ENCODE assay signal across 9 cellular contexts in genomic region chr15:100596792-100597191, GRCh38. TPM values are rescaled to one million over a fixed set of nuclear protein-coding genes. Genes with fewer than 3 reads are reported as not detected.
DNase-seq lines count a peak whose midpoint lies in the region; ATAC-seq and TF ChIP-seq lines count a peak whose summit lies in the region.
"Had no signal": no experiment of that assay in that cellular context is flagged by ENCODE, and none has a peak within 500 bp of the region (broad histone marks: within the 10 kb centered on the region; RNA-seq: fewer than 3 reads in every experiment).

No MANE protein-coding gene starts in this region.

- H3K9me3 ChIP-seq in BE2C (no peaks in the 10 kb centered on the region), aorta (ENCODE audit: control insufficient read depth, low read length) (no peaks in the 10 kb centered on the region)
- H3K9me3 ChIP-seq: right lobe of liver had no signal

- intact Hi-C loops in aorta (cut with DNase I): no loop called here

- WGBS in aorta, 2 donors: 83 to 86% methylated on average over 7 of the region's 7 CpGs

- H3K4me1 ChIP-seq in BE2C (peaks cover 8% of the 10 kb centered on the region; the same call in 1 of the 2 replicates), aorta (ENCODE audit: control insufficient read depth in 1 of 2, insufficient read depth in 2 of 2, low read length in 2 of 2) (no peaks in the 10 kb centered on the region)

- in situ Hi-C loops in KBM-7 (cut with MboI; ENCODE audit: low pct_unique_long_range_greater_than_20kb, low sequenced_read_pairs): no loop called here

- ATAC-seq in GM21423 (IDR thresholded peaks at IDR 0.05; ENCODE audit: unreplicated experiment): peak; percentile 70
- ATAC-seq in aorta (ENCODE audit: low FRiP score): no peak

- H3K27ac ChIP-seq in aorta (ENCODE audit: low read depth in 1 of 2, low read length in 2 of 2): no peak overlapping the region
- H3K27ac ChIP-seq: right lobe of liver had no signal

- H3K36me3 ChIP-seq in BE2C (no peaks in the 10 kb centered on the region; the same call in 1 of the 2 replicates), aorta (ENCODE audit: control insufficient read depth in 1 of 2, insufficient read depth in 2 of 2, low read length in 1 of 2) (peaks cover 0 to 2% of the 10 kb centered on the region in 2 donors)
- H3K36me3 ChIP-seq: right lobe of liver had no signal

- DNase-seq in BE2C (no peak), KBM-7 (peak; percentile 95), mucosa of gallbladder (ENCODE audit: low spot score) (peak; percentile 12), aorta (peak; percentile 48 to 63), NCI-H2227 treated with DMSO at 0.1 percent for 48 hours (lab: John Stamatoyannopoulos, UW) (no peak), mesenteric fat pad (ENCODE audit: low spot score) (no peak)
- DNase-seq in activated T-cell treated with anti-CD3 and anti-CD28 coated beads, Interleukin-2, amount 50 U/mL, for 48 hours: peak; percentile 96 to 98
- DNase-seq: right lobe of liver had no signal

- H3K4me3 ChIP-seq in BE2C (ENCODE audit: low read depth, low read length): peak overlapping the region; percentile 21
- no peak overlapping the region for H3K4me3 ChIP-seq in aorta (ENCODE audit: low read length in 2 of 2)
- H3K4me3 ChIP-seq: right lobe of liver had no signal

- no peak for TF ChIP-seq CTCF in BE2C (IDR thresholded peaks at IDR 0.05; ENCODE audit: low read depth, low read length)

- H3K27me3 ChIP-seq in BE2C: no peaks in the 10 kb centered on the region
- H3K27me3 ChIP-seq in aorta (ENCODE audit: control insufficient read depth in 1 of 2, insufficient read depth in 2 of 2, low read length in 1 of 2): no peaks in the 10 kb centered on the region
- H3K27me3 ChIP-seq: right lobe of liver had no signal

RNA-seq across cellular contexts. Expression of gene LINS1, which starts 5.2 kb away (rescaled TPM):
- polyA plus RNA-seq in BE2C (2012; ENCODE audit: insufficient read depth, insufficient read length, low read depth): 14.2 TPM
- total RNA-seq in mucosa of gallbladder: 9.5 TPM
- total RNA-seq in aorta: 10 to 100 TPM; 12.8 to 19.2 TPM
- polyA plus RNA-seq in aorta: 10 to 100 TPM in 1 of 2 donors, 1 to 10 TPM in 1; 7.1 to 11.3 TPM
- total RNA-seq in mesenteric fat pad: 9.4 TPM

RNA-seq across cellular contexts. Expression of gene ASB7, which starts 5.6 kb away (rescaled TPM):
- polyA plus RNA-seq in BE2C (2012; ENCODE audit: insufficient read depth, insufficient read length, low read depth): 14.0 TPM
- 13.4 TPM for total RNA-seq in mucosa of gallbladder
- 10 to 100 TPM; 11.0 to 11.5 TPM for total RNA-seq in aorta
- 1 to 10 TPM; 2.9 to 5.6 TPM for polyA plus RNA-seq in aorta
- 10.3 TPM for total RNA-seq in mesenteric fat pad

Comparison
In these comparisons a context has a peak if more than half of its experiments do, and no peak if none do; other contexts are left out.
1. DNase-seq: peak in KBM-7 (single experiment), activated T-cell treated with anti-CD3 and anti-CD28 coated beads, Interleukin-2, amount 50 U/mL, for 48 hours (2 of 2), mucosa of gallbladder (single experiment) and aorta (2 of 2); none in BE2C (single experiment), NCI-H2227 treated with DMSO at 0.1 percent for 48 hours (single experiment) and mesenteric fat pad (single experiment).